ENCODE assay signal across 13 cellular contexts in the genomic region with DNA sequence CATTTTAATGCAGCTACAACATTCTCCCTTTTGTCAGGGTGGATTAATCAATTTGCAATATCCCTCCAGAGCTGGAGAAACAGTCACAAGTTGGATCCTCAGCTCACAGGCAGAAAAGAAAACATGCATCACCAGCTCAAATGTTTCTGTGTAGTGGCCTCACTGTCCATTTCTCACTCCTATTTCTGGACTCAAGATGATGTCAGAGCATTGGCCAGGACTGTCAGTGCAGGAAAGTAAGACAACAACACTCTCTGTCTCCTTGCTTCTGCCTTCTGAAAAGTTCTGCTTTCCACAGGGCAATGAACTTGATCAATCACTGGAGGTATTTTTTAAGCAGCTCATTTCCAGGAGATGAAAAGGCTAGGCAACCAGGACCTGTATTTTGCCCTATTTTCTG. TPM values are rescaled to one million over a fixed set of nuclear protein-coding genes. Genes with fewer than 3 reads are reported as not detected.
DNase-seq lines count a peak whose midpoint lies in the region; ATAC-seq and TF ChIP-seq lines count a peak whose summit lies in the region.
"Had no signal": no experiment of that assay in that cellular context is flagged by ENCODE, and none has a peak within 500 bp of the region (broad histone marks: within the 10 kb centered on the region; RNA-seq: fewer than 3 reads in every experiment).

No MANE protein-coding gene starts in this region.

- H3K9me3 ChIP-seq in IMR-90 (ENCODE audit: control insufficient read depth, insufficient read depth, low read length) = no peaks in the 10 kb centered on the region
- no peaks in the 10 kb centered on the region for H3K9me3 ChIP-seq in esophagus squamous epithelium
- H3K9me3 ChIP-seq in lower lobe of right lung = no peaks in the 10 kb centered on the region
- H3K9me3 ChIP-seq in stomach smooth muscle (ENCODE audit: control insufficient read depth in 2 of 2, low read length in 2 of 2) = no peaks in the 10 kb centered on the region
- H3K9me3 ChIP-seq: upper lobe of left lung had no signal

- peak overlapping the region in 1 of 2 experiments; percentile 4; a peak in 1 of 4 replicates for H4K8ac ChIP-seq in IMR-90 (ENCODE audit: low read depth in 2 of 2, low read length in 2 of 2)

- TF ChIP-seq POLR2A in IMR-90 (IDR thresholded peaks at IDR 0.05; ENCODE audit: low read depth, low read length) (no peak), esophagus squamous epithelium (IDR thresholded peaks at IDR 0.05) (no peak)

- H3K79me1 ChIP-seq in IMR-90 (ENCODE audit: low read depth in 1 of 2, low read length in 2 of 2) = peaks cover 31 to 77% of the 10 kb centered on the region in 2 experiments

- H2AK5ac ChIP-seq in IMR-90 (ENCODE audit: low read depth, low read length) = peak overlapping the region; percentile 1; the same call in 1 of the 2 replicates

- ATAC-seq in IMR-90 (ENCODE audit: low read depth) (peak; percentile 68), lower lobe of right lung (peak; percentile 43 to 56), GM19463 (IDR thresholded peaks at IDR 0.05; ENCODE audit: unreplicated experiment) (no peak), HG03439 (IDR thresholded peaks at IDR 0.05; ENCODE audit: unreplicated experiment) (no peak)
- ATAC-seq: K562 had no signal

- H2AK9ac ChIP-seq in IMR-90 (replicated peaks; ENCODE audit: low read depth, low read length, poor library complexity) = no peak overlapping the region

- H3K23ac ChIP-seq in IMR-90 (ENCODE audit: low read depth, low read length) = no peak overlapping the region

- no TSS peak for BruUV-seq in IMR-90 (replicated peaks; lab: Mats Ljungman, UMichigan)

- H3K27ac ChIP-seq in IMR-90 (ENCODE audit: insufficient read depth, low read length) (no peak overlapping the region), esophagus squamous epithelium (peak overlapping the region; percentile 41 to 90 (median 84)), lower lobe of right lung (peak overlapping the region; percentile 51), stomach smooth muscle (ENCODE audit: low read length) (peak overlapping the region; percentile 80)

- H2BK5ac ChIP-seq in IMR-90 (ENCODE audit: low read depth, low read length, poor library complexity, severe bottlenecking) = no peak overlapping the region

- H3K4ac ChIP-seq in IMR-90 (ENCODE audit: low read depth, low read length) = peak overlapping the region; percentile 8; the same call in 1 of the 2 replicates

- POLR2A ChIA-PET in IMR-90 (lab: Charles Lee; ENCODE audit: unreplicated experiment) = no interaction called here

- H3K4me1 Mint-ChIP-seq in activated naive CD8-positive, alpha-beta T cell treated with anti-CD3 and anti-CD28 coated beads for 36 hours = peaks cover 21% of the 10 kb centered on the region

- H3K27ac Mint-ChIP-seq in activated naive CD8-positive, alpha-beta T cell treated with anti-CD3 and anti-CD28 coated beads for 36 hours = no peak overlapping the region
- H3K27ac Mint-ChIP-seq: activated CD4-positive, alpha-beta T cell treated with anti-CD3 and anti-CD28 coated beads, Interleukin-2, amount 10 ng/mL, durations not matched to agents 24 days and 14 days; nephron progenitor cell had no signal

- H2AFZ ChIP-seq in IMR-90 (replicated peaks; ENCODE audit: low read length, poor library complexity) = no peak overlapping the region

- H3K36me3 ChIP-seq in IMR-90 (ENCODE audit: control insufficient read depth, insufficient read depth, low read length) (no peaks in the 10 kb centered on the region), esophagus squamous epithelium (peaks cover 0 to 28% (median 0%) of the 10 kb centered on the region in 3 donors), lower lobe of right lung (no peaks in the 10 kb centered on the region), stomach smooth muscle (ENCODE audit: control insufficient read depth in 2 of 2, insufficient read depth in 2 of 2, low read length in 2 of 2) (peaks cover 2 to 7% of the 10 kb centered on the region in 2 donors)
- H3K36me3 ChIP-seq: upper lobe of left lung had no signal

- peaks cover 32% of the 10 kb centered on the region for H4K20me1 ChIP-seq in IMR-90 (ENCODE audit: insufficient read depth, low read length)

- no peak overlapping the region for H3K56ac ChIP-seq in IMR-90 (ENCODE audit: extremely low read depth, insufficient read depth, low read length)

- intact Hi-C loops in IMR-90 (cut with micrococcal nuclease) = no loop called here
- intact Hi-C loops in esophagus squamous epithelium (cut with DNase I) = no loop called here
- intact Hi-C loops in lower lobe of right lung (cut with DNase I) = no loop called here

- H3K4me2 ChIP-seq in IMR-90 (ENCODE audit: low read depth, low read length) = no peak overlapping the region

- H3K27me3 Mint-ChIP-seq in activated naive CD8-positive, alpha-beta T cell treated with anti-CD3 and anti-CD28 coated beads for 36 hours = no peaks in the 10 kb centered on the region

- H3K9ac ChIP-seq in IMR-90 (ENCODE audit: low read depth, low read length) = no peak overlapping the region
- H3K9ac ChIP-seq in stomach smooth muscle (ENCODE audit: low read length in 2 of 2) = peak overlapping the region; percentile 22 to 63

- H3K18ac ChIP-seq in IMR-90 (ENCODE audit: low read depth, low read length) = no peak overlapping the region

- in situ Hi-C loops in IMR-90 (cut with MboI; ENCODE audit: low sequenced_read_pairs) = no loop called here

- H2BK120ac ChIP-seq in IMR-90 (ENCODE audit: low read depth, low read length) = no peak overlapping the region

- H4K91ac ChIP-seq in IMR-90 (ENCODE audit: insufficient read depth, low read depth, low read length) = no peak overlapping the region

- H3K4me3 Mint-ChIP-seq in activated naive CD8-positive, alpha-beta T cell treated with anti-CD3 and anti-CD28 coated beads for 36 hours = no peak overlapping the region
- H3K4me3 Mint-ChIP-seq: activated CD4-positive, alpha-beta T cell treated with anti-CD3 and anti-CD28 coated beads, Interleukin-2, amount 10 ng/mL, durations not matched to agents 24 days and 14 days; nephron progenitor cell had no signal

- no peak overlapping the region for H4K5ac ChIP-seq in IMR-90 (ENCODE audit: low read depth, low read length)

- H3K14ac ChIP-seq in IMR-90 (replicated peaks; ENCODE audit: low read depth, low read length) = 0 out of 2 replicates have a peak overlapping the region, but pooled peaks have one; percentile 10

- H3K36me3 Mint-ChIP-seq in activated naive CD8-positive, alpha-beta T cell treated with anti-CD3 and anti-CD28 coated beads for 36 hours = peaks cover 4% of the 10 kb centered on the region

- peak; percentile 87 for DNase-seq in IMR-90
- DNase-seq in esophagus squamous epithelium (lab: John Stamatoyannopoulos, UW) = no peak
- DNase-seq in lower lobe of right lung = no peak
- DNase-seq in activated naive CD8-positive, alpha-beta T cell treated with anti-CD3 and anti-CD28 coated beads for 36 hours = no peak
- no peak for DNase-seq in stimulated activated CD4-positive, alpha-beta T cell treated with anti-CD3 and anti-CD28 coated beads, Interleukin-12 subunit alpha, Interleukin-12 subunit beta, amount 100 ng/mL, for 4 hours
- DNase-seq: activated CD4-positive, alpha-beta T cell treated with anti-CD3 and anti-CD28 coated beads, Interleukin-2, amount 10 ng/mL, durations not matched to agents 24 days and 14 days; NCI-H187; nephron progenitor cell; upper lobe of left lung had no signal

- peaks cover 26% of the 10 kb centered on the region for H3K9me1 ChIP-seq in IMR-90 (ENCODE audit: insufficient read depth, low read length)

- TF ChIP-seq CTCF in IMR-90 (conservative IDR thresholded peaks at IDR 0.05; ENCODE audit: low read depth, low read length) = no peak
- no peak for TF ChIP-seq CTCF in esophagus squamous epithelium (IDR thresholded peaks at IDR 0.05)
- TF ChIP-seq CTCF in lower lobe of right lung (IDR thresholded peaks at IDR 0.05) = no peak

- no peaks in the 10 kb centered on the region for H3K9me3 Mint-ChIP-seq in activated naive CD8-positive, alpha-beta T cell treated with anti-CD3 and anti-CD28 coated beads for 36 hours
- H3K9me3 Mint-ChIP-seq: activated CD4-positive, alpha-beta T cell treated with anti-CD3 and anti-CD28 coated beads, Interleukin-2, amount 10 ng/mL, durations not matched to agents 24 days and 14 days had no signal

- TF ChIP-seq RAD21 in IMR-90 (IDR thresholded peaks at IDR 0.05; ENCODE audit: low read length) = no peak

- H3K27me3 ChIP-seq in IMR-90 (ENCODE audit: control insufficient read depth, insufficient read depth, low read length) (no peaks in the 10 kb centered on the region), esophagus squamous epithelium (no peaks in the 10 kb centered on the region), lower lobe of right lung (ENCODE audit: low read depth) (no peaks in the 10 kb centered on the region), stomach smooth muscle (ENCODE audit: control insufficient read depth in 1 of 2, insufficient read depth in 2 of 2, low read length in 2 of 2) (no peaks in the 10 kb centered on the region)
- H3K27me3 ChIP-seq: upper lobe of left lung had no signal

- H2BK20ac ChIP-seq in IMR-90 (ENCODE audit: low read depth, low read length) = 0 out of 2 replicates have a peak overlapping the region, but pooled peaks have one; percentile 21

- H3K4me1 ChIP-seq in IMR-90 (ENCODE audit: control insufficient read depth, insufficient read depth, low read length) (peaks cover 23% of the 10 kb centered on the region), esophagus squamous epithelium (peaks cover 19 to 64% (median 48%) of the 10 kb centered on the region in 3 donors), lower lobe of right lung (peaks cover 21% of the 10 kb centered on the region), stomach smooth muscle (ENCODE audit: control insufficient read depth, insufficient read depth, low read length) (peaks cover 48% of the 10 kb centered on the region)

- H3K4me3 ChIP-seq in IMR-90 (ENCODE audit: insufficient read depth, low read depth, low read length) (no peak overlapping the region), esophagus squamous epithelium (no peak overlapping the region), lower lobe of right lung (no peak overlapping the region), stomach smooth muscle (ENCODE audit: low read length in 2 of 2) (peak overlapping the region in 1 of 2 donors; percentile 15)
- H3K4me3 ChIP-seq: K562, upper lobe of left lung had no signal

- dilution Hi-C loops in IMR-90 (cut with HindIII; ENCODE audit: low sequenced_read_pairs, unreplicated experiment) = no loop called here

- no peak overlapping the region for H2BK15ac ChIP-seq in IMR-90 (ENCODE audit: low read depth, low read length)

- CTCF ChIA-PET in IMR-90 (lab: Yijun Ruan, JAX) = no interaction called here

TF ChIP-seq in IMR-90, 13 proteins besides CTCF, POLR2A, EP300 and RAD21 (continues in another document):
- TF ChIP-seq FOS (IDR thresholded peaks at IDR 0.05; ENCODE audit: low read depth, low read length) (no peak), BHLHE40 (IDR thresholded peaks at IDR 0.05; ENCODE audit: low read depth, low read length) (no peak)

RNA-seq across cellular contexts. Expression of a gene that starts 8.2 kb away (rescaled TPM):
- total RNA-seq in IMR-90 (2012; rRNA removed) = 11.5 and 13.6 TPM in 2 replicates
- 10.9 and 11.6 TPM in 2 replicates for polyA plus RNA-seq in IMR-90 (2012; rRNA removed)
- polyA plus RNA-seq in IMR-90 (2012; cell fraction: cytosol; rRNA removed) = 4.9 and 6.7 TPM in 2 replicates
- 19.7 and 44.0 TPM in 2 replicates for polyA plus RNA-seq in IMR-90 (2012; cell fraction: nucleus; rRNA removed; ENCODE audit: low replicate concordance)
- total RNA-seq in esophagus squamous epithelium = 100 to 1,000 TPM in 2 of 4 donors, 10 to 100 TPM in 2; 71.1 to 227 (median 147) TPM
- 118 TPM for total RNA-seq in lower lobe of right lung
- total RNA-seq in activated naive CD8-positive, alpha-beta T cell treated with anti-CD3 and anti-CD28 coated beads for 36 hours = 1 to 10 TPM; 8.5 to 9.6 TPM

Comparison
In these comparisons a context has a peak if more than half of its experiments do, and no peak if none do; other contexts are left out.
1. ATAC-seq: peak in IMR-90 (single experiment) and lower lobe of right lung (2 of 2); none in GM19463 (single experiment) and HG03439 (single experiment).